Comparison of ENCODE assay signal across 8 cellular contexts in the genomic region with DNA sequence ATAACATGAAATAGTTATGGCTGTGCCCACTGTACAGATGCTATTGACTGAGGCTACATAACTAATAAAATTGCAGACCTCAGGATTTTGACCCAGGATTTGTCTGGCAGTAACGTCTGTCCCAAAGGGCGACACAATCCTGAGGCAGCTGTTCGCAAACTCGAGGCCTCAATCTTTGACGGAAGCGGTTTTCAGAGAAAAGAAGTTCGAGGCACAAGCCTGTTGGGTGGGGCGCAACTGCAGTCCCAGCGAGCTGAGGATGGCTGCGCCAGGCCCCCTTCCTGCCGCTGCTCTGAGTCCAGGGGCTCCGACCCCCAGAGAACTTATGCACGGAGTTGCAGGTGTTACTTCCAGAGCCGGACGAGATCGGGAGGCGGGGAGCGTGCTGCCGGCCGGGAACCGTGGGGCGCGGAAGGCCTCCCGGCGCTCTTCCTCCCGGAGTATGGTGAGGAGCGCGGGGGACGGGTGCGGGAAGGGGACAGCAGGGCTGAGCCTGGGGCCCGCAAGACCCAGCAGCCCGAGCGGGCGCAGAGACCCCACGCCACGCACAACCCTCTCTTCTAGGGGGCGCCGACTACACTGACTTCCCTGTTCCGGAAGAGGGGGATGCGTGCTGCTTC. TPM values are rescaled to one million over a fixed set of nuclear protein-coding genes. Genes with fewer than 3 reads are reported as not detected.
DNase-seq lines count a peak whose midpoint lies in the region; ATAC-seq and TF ChIP-seq lines count a peak whose summit lies in the region.

A gene (plus strand): TSS at position 242 of the 620 bp plus-strand sequence. CDS start 18 bp downstream, at position 260.

- peaks cover 12% of the 10 kb centered on the region for H3K9me3 ChIP-seq in HUES48 (ENCODE audit: control insufficient read depth, insufficient read depth, low read length)
- H3K9me3 ChIP-seq in gastrocnemius medialis: peaks cover 0 to 10% (median 0%) of the 10 kb centered on the region in 3 donors

- no peaks in the 10 kb centered on the region for H3K27me3 Mint-ChIP-seq in activated T-cell treated with anti-CD3 and anti-CD28 coated beads, Interleukin-2, amount 50 U/mL, for 24 hours

- peak within 1 kb of the TSS; percentile 88 for H3K4me3 Mint-ChIP-seq in activated T-cell treated with anti-CD3 and anti-CD28 coated beads, Interleukin-2, amount 50 U/mL, for 24 hours

- TF ChIP-seq CTCF in gastrocnemius medialis (IDR thresholded peaks at IDR 0.05 in 4 of 5, conservative IDR thresholded peaks at IDR 0.05 in 1 of 5): peak in 1 of 5 experiments; percentile 9

- no peak within 1 kb of the TSS for H3K9ac ChIP-seq in HUES48 (ENCODE audit: low read depth, low read length)

- 0 out of 2 replicates have a peak, but pooled peaks cover 7% of the 10 kb centered on the region for H3K4me1 ChIP-seq in HUES48 (ENCODE audit: control insufficient read depth, insufficient read depth, low read length)
- peaks cover 11 to 18% of the 10 kb centered on the region in 2 donors for H3K4me1 ChIP-seq in gastrocnemius medialis

- H3K36me3 Mint-ChIP-seq in activated T-cell treated with anti-CD3 and anti-CD28 coated beads, Interleukin-2, amount 50 U/mL, for 24 hours (ENCODE audit: low read depth): peaks cover 46% of the 10 kb centered on the region

- H3K27ac ChIP-seq in HUES48 (ENCODE audit: low read depth, low read length) (no peak within 1 kb of the TSS), gastrocnemius medialis (peak within 1 kb of the TSS in 2 of 4 donors; percentile 11 to 67)

- intact Hi-C loops in Right ventricle myocardium superior (cut with DNase I): no loop called here
- intact Hi-C loops in gastrocnemius medialis (cut with DNase I; ENCODE audit: low total_unique reads): no loop called here

- DNase-seq in activated T-cell treated with anti-CD3 and anti-CD28 coated beads, Interleukin-2, amount 50 U/mL, for 24 hours: peak; percentile 65
- peak; percentile 42 for DNase-seq in Right ventricle myocardium superior
- no peak for DNase-seq in gastrocnemius medialis
- DNase-seq in midbrain (lab: John Stamatoyannopoulos, UW): no peak

- peaks cover 20% of the 10 kb centered on the region for H3K27me3 ChIP-seq in HUES48 (ENCODE audit: control insufficient read depth, insufficient read depth, low read length)
- H3K27me3 ChIP-seq in gastrocnemius medialis: no peaks in the 10 kb centered on the region

- no peak for TF ChIP-seq POLR2A in gastrocnemius medialis (IDR thresholded peaks at IDR 0.05)

- H3K9me3 Mint-ChIP-seq in activated T-cell treated with anti-CD3 and anti-CD28 coated beads, Interleukin-2, amount 50 U/mL, for 24 hours: peaks cover 12% of the 10 kb centered on the region

- H3K27ac Mint-ChIP-seq in activated T-cell treated with anti-CD3 and anti-CD28 coated beads, Interleukin-2, amount 50 U/mL, for 24 hours: peak within 1 kb of the TSS; percentile 98

- ATAC-seq in Right ventricle myocardium superior (ENCODE audit: poor library complexity): peak; percentile 82
- peak; percentile 7 to 47 for ATAC-seq in gastrocnemius medialis
- no peak for ATAC-seq in HG03280 (IDR thresholded peaks at IDR 0.05; ENCODE audit: unreplicated experiment)
- no peak for ATAC-seq in HG03432 (IDR thresholded peaks at IDR 0.05; ENCODE audit: unreplicated experiment)
- ATAC-seq in GM21786 (IDR thresholded peaks at IDR 0.05; ENCODE audit: unreplicated experiment): no peak

- in situ Hi-C loops in gastrocnemius medialis (cut with MboI; ENCODE audit: low sequenced_read_pairs in 4 of 4): no loop called here

- H3K4me1 Mint-ChIP-seq in activated T-cell treated with anti-CD3 and anti-CD28 coated beads, Interleukin-2, amount 50 U/mL, for 24 hours (ENCODE audit: low read depth): peaks cover 62% of the 10 kb centered on the region

- H3K36me3 ChIP-seq in HUES48 (ENCODE audit: control insufficient read depth, insufficient read depth, low read length) (no peaks in the 10 kb centered on the region), gastrocnemius medialis (peaks cover 0 to 4% of the 10 kb centered on the region in 2 donors)

- H3K4me3 ChIP-seq in HUES48 (ENCODE audit: low read depth, low read length) (peak within 1 kb of the TSS; percentile 53), gastrocnemius medialis (peak within 1 kb of the TSS; percentile 49 to 52 (median 50))

RNA-seq across cellular contexts. Expression of the gene that starts here (rescaled TPM):
- total RNA-seq in Right ventricle myocardium superior (0.40 TPM), gastrocnemius medialis (under 1 TPM in 2 of 4 donors, not detected in 2; 0.16 to 0.51 TPM)

Comparison
In these comparisons a context has a peak if more than half of its experiments do, and no peak if none do; other contexts are left out.
1. Peak in DNase-seq and ATAC-seq in Right ventricle myocardium superior; RNA of the gene not detected or under 1 TPM.
2. Peak in ATAC-seq and H3K4me3 ChIP-seq in gastrocnemius medialis; RNA of the gene not detected or under 1 TPM.